8 cellular contexts compared by ENCODE assay signal in genomic region chr22:42444060-42444904, GRCh38. TPM values are rescaled to one million over a fixed set of nuclear protein-coding genes. Genes with fewer than 3 reads are reported as not detected.
DNase-seq lines count a peak whose midpoint lies in the region; ATAC-seq and TF ChIP-seq lines count a peak whose summit lies in the region.

No MANE protein-coding gene starts in this region.

- peaks cover 18% of the 10 kb centered on the region for H3K27me3 Mint-ChIP-seq in neural progenitor cell (ENCODE audit: insufficient read depth, low read depth)
- no peaks in the 10 kb centered on the region for H3K27me3 Mint-ChIP-seq in stimulated activated naive CD8-positive, alpha-beta T cell treated with anti-CD3 and anti-CD28 coated beads, Interleukin-15, amount 100 ng/mL, for 72 hours

- TF ChIP-seq POLR2A in Raji (IDR thresholded peaks at IDR 0.05; ENCODE audit: insufficient read depth, low read depth, low read length), result peak; percentile 34; the same call in 1 of the 2 replicates

- H3K36me3 ChIP-seq in neural progenitor cell, result no peaks in the 10 kb centered on the region

- peaks cover 14% of the 10 kb centered on the region for H3F3A ChIP-seq in neural progenitor cell (ENCODE audit: low read depth)

- H3K4me1 ChIP-seq in foreskin keratinocyte (peaks cover 8% of the 10 kb centered on the region), neural progenitor cell (peaks cover 14% of the 10 kb centered on the region)

- H3K4me1 Mint-ChIP-seq in neural progenitor cell, result peaks cover 40% of the 10 kb centered on the region
- H3K4me1 Mint-ChIP-seq in stimulated activated naive CD8-positive, alpha-beta T cell treated with anti-CD3 and anti-CD28 coated beads, Interleukin-15, amount 100 ng/mL, for 72 hours, result peaks cover 34% of the 10 kb centered on the region

- H2AFZ ChIP-seq in neural progenitor cell (replicated peaks), result peak overlapping the region; percentile 77

- H3K27ac Mint-ChIP-seq in neural progenitor cell, result peak overlapping the region; percentile 87
- H3K27ac Mint-ChIP-seq in stimulated activated naive CD8-positive, alpha-beta T cell treated with anti-CD3 and anti-CD28 coated beads, Interleukin-15, amount 100 ng/mL, for 72 hours, result peak overlapping the region; percentile 91

- H3K4me3 Mint-ChIP-seq in neural progenitor cell, result peak overlapping the region; percentile 78
- peak overlapping the region; percentile 76 to 93 for H3K4me3 Mint-ChIP-seq in stimulated activated naive CD8-positive, alpha-beta T cell treated with anti-CD3 and anti-CD28 coated beads, Interleukin-15, amount 100 ng/mL, for 72 hours

- in situ Hi-C loops in KBM-7 (cut with MboI; ENCODE audit: low pct_unique_long_range_greater_than_20kb, low sequenced_read_pairs), result loop anchor here (25.0 kb wide), 1 partner anchor 282 kb away; no protein-coding TSS in a partner anchor

- H3K9me3 ChIP-seq in neural progenitor cell (ENCODE audit: low read depth), result no peaks in the 10 kb centered on the region

- no peaks in the 10 kb centered on the region for H3K36me3 Mint-ChIP-seq in neural progenitor cell

- TF ChIP-seq CTCF in foreskin keratinocyte (conservative IDR thresholded peaks at IDR 0.05) (peak; percentile 69), neural progenitor cell (IDR thresholded peaks at IDR 0.05) (peak; percentile 93)

- peak overlapping the region; percentile 74 for H3K4me2 ChIP-seq in neural progenitor cell

- peak; percentile 75 for DNase-seq in DMS153 treated with DMSO at 0.1 percent for 48 hours (lab: John Stamatoyannopoulos, UW; ENCODE audit: unreplicated experiment)
- DNase-seq in KBM-7, result peak; percentile 82
- DNase-seq in activated gamma-delta T cell treated with anti-CD3 and anti-CD28 coated beads, Interleukin-2, amount 50 U/mL, for 16 hours (ENCODE audit: low read depth), result peak; percentile 52
- DNase-seq in foreskin keratinocyte, result peak in 1 of 2 donors; percentile 79
- DNase-seq in neural progenitor cell (ENCODE audit: low spot score), result peak; percentile 91
- DNase-seq in stimulated activated naive CD8-positive, alpha-beta T cell treated with anti-CD3 and anti-CD28 coated beads, Interleukin-15, amount 100 ng/mL, for 72 hours, result peak; percentile 80 to 81

- H3K9ac ChIP-seq in neural progenitor cell, result no peak overlapping the region

- ATAC-seq in foreskin keratinocyte (peak; percentile 71), HG03354 (IDR thresholded peaks at IDR 0.05; ENCODE audit: poor library complexity, severe bottlenecking, unreplicated experiment) (no peak)
- ATAC-seq in stimulated activated naive CD8-positive, alpha-beta T cell treated with anti-CD3 and anti-CD28 coated beads, Interleukin-15, amount 100 ng/mL, for 72 hours, result peak; percentile 86

- H3K4me3 ChIP-seq in neural progenitor cell, result peak overlapping the region; percentile 51

- no peak overlapping the region for H3K27ac ChIP-seq in foreskin keratinocyte
- H3K27ac ChIP-seq in neural progenitor cell, result no peak overlapping the region

- H4K20me1 ChIP-seq in neural progenitor cell (ENCODE audit: low read depth), result no peaks in the 10 kb centered on the region

- no peaks in the 10 kb centered on the region for H3K27me3 ChIP-seq in foreskin keratinocyte
- H3K27me3 ChIP-seq in neural progenitor cell, result peaks cover 13% of the 10 kb centered on the region

- no peaks in the 10 kb centered on the region for H3K79me2 ChIP-seq in neural progenitor cell (ENCODE audit: low read depth)

- peaks cover 2% of the 10 kb centered on the region for H3K9me3 Mint-ChIP-seq in neural progenitor cell
- H3K9me3 Mint-ChIP-seq in stimulated activated naive CD8-positive, alpha-beta T cell treated with anti-CD3 and anti-CD28 coated beads, Interleukin-15, amount 100 ng/mL, for 72 hours, result no peaks in the 10 kb centered on the region

RNA-seq across cellular contexts. Expression of gene NFAM1, which starts 12.1 kb away (rescaled TPM):
- total RNA-seq in foreskin keratinocyte (not detected in 2 replicates), neural progenitor cell (ENCODE audit: low replicate concordance) (0.19 and 0.40 TPM in 2 replicates)
- polyA plus RNA-seq in foreskin keratinocyte, result not detected in 2 replicates
